In genomic region chr12:27564612-27565213, GRCh38 we compare ENCODE assay signal across 1 cellular context.
TF ChIP-seq lines count a peak whose summit lies in the region.

No MANE protein-coding gene starts in this region.

TF ChIP-seq in SK-N-SH, 30 proteins besides CTCF, POLR2A, EP300 and RAD21 (continued from another document):
- TF ChIP-seq, protein P1, sequence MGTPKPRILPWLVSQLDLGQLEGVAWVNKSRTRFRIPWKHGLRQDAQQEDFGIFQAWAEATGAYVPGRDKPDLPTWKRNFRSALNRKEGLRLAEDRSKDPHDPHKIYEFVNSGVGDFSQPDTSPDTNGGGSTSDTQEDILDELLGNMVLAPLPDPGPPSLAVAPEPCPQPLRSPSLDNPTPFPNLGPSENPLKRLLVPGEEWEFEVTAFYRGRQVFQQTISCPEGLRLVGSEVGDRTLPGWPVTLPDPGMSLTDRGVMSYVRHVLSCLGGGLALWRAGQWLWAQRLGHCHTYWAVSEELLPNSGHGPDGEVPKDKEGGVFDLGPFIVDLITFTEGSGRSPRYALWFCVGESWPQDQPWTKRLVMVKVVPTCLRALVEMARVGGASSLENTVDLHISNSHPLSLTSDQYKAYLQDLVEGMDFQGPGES (IDR thresholded peaks at IDR 0.05; ENCODE audit: low read depth, low read length) = no peak
TF ChIP-seq in SK-N-SH: peak in this region for 3.
